Comparison of ENCODE assay signal across 7 cellular contexts in the genomic region with DNA sequence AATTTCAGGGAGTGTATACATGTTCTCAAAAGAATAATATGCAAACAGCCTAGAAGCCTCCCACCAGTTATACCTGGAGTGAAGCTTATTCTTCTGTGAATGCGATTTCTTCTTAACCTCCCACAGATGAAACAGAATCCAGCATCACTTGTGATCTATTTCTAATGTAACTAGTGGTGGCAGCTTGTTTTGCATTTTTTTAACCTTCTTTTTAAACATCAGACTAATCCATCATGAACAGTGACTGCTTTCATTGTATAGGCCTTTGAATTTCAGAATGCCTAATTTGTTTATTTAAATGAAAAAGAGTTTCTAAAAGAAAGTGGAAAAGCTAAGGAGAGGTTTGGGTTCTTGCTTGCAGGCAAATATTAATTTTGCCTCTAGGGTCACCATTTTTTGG.
"Had no signal": no experiment of that assay in that cellular context is flagged by ENCODE, and none has a peak within 500 bp of the region (broad histone marks: within the 10 kb centered on the region; RNA-seq: fewer than 3 reads in every experiment).

No MANE protein-coding gene starts in this region.

- ATAC-seq: HepG2, K562 had no signal

- H3K36me3 Mint-ChIP-seq: IgD-negative memory B cell had no signal

- H3K4me3 ChIP-seq: K562 had no signal

- H3K4me1 Mint-ChIP-seq: IgD-negative memory B cell had no signal

- H3K27ac ChIP-seq: HL-60 had no signal

- H3K9me3 Mint-ChIP-seq: IgD-negative memory B cell had no signal

- H3K4me3 Mint-ChIP-seq: IgD-negative memory B cell had no signal

- DNase-seq: IMR-90, KBM-7, KG1 had no signal

- H3K27ac Mint-ChIP-seq: IgD-negative memory B cell had no signal
